8 cellular contexts compared by ENCODE assay signal in the genomic region with DNA sequence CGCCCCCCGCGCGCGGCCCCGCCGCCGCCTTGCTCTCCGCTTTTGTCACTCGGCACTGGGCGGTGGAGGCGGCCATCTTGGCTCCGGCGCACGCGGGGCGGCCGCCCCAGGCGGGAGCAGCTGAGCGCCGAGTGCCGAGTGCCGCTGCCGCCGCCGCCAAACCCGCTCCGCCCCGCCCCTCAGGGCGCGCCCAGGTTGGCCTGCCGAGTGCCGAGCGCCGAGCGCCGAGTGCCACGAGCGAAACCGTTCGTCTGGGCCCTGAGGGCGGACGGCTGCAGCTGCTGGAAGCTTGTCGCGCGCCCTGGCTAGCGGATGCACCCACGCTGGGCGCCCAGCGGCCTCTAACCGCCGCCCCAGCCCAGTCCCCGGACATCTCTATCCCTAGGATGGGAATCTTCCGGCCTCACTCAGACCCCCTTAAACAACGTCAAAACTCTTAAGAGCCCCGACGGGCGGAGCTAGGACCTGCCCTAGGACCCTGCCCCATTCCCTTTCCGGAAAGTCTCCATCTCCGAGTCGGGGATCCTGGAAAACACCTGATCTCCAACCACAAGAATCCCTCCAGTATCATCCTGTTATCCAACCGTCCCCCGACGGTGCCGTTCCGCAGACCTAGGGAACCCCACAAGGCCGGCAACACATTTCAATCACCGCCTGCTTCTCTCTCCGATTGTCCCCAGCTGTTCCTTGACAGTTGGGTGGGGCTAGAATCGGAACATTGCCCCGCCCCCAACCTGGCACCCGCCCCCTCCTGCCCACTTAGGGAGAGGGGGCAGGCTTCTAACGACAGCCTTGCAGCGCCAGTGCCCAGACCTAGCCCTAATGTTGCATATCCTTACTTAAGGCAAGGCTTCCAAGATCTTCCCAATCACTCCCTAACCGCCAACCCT. TPM values are rescaled to one million over a fixed set of nuclear protein-coding genes. Genes with fewer than 3 reads are reported as not detected.
A peak's percentile ranks its signal among the peaks of the same experiment; 100 is the strongest.
DNase-seq lines count a peak whose midpoint lies in the region; ATAC-seq, FAIRE-seq and TF ChIP-seq lines count a peak whose summit lies in the region.

No MANE protein-coding gene starts in this region.

- H3K27me3 ChIP-seq in A673 (replicated peaks; ENCODE audit: insufficient read depth, low read depth, low read length, poor library complexity) (no peaks in the 10 kb centered on the region), HepG2 (ENCODE audit: control insufficient read depth in 1 of 2, insufficient read depth in 2 of 2, low read length in 2 of 2) (no peaks in the 10 kb centered on the region; a peak in 2 of 5 replicates)

- peak overlapping the region; percentile 87 for H3K27ac ChIP-seq in A673 (ENCODE audit: low read depth, low read length, poor library complexity, severe bottlenecking)
- peak overlapping the region; percentile 64 for H3K27ac ChIP-seq in HepG2 (ENCODE audit: extremely low read length, insufficient read depth, low read length)

- TF ChIP-seq CTCF in A673 (conservative IDR thresholded peaks at IDR 0.05; ENCODE audit: low read depth, low read length) (no peak), HepG2 (CRISPR knock-in tag; IDR thresholded peaks at IDR 0.05) (no peak; the same call in 1 of the 2 replicates)

- H3K79me2 ChIP-seq in HepG2 (ENCODE audit: insufficient read depth, low read length): peaks cover 24% of the 10 kb centered on the region

- no TSS peak for BruUV-seq in A673 (replicated peaks; lab: Mats Ljungman, UMichigan)
- no TSS peak for BruUV-seq in HepG2 (replicated peaks; lab: Mats Ljungman, UMichigan)

- CTCF ChIA-PET in A673 (lab: Charles Lee) (interaction anchor here (0.5 to 2.0 kb wide), 2 partner anchors 122 to 123 kb away, joined by 3 to 7 read pairs; no protein-coding TSS in a partner anchor), HepG2 (lab: Yijun Ruan, JAX; ENCODE audit: low intra/inter-chr PET ratio, low total read pairs) (no interaction called here)

- no peak for FAIRE-seq in HepG2 (lab: Jason Lieb, UNC)

- peak overlapping the region; percentile 77 for H3K9ac ChIP-seq in HepG2 (ENCODE audit: insufficient read depth, low read depth, low read length)

- intact Hi-C loops in A673 (cut with micrococcal nuclease; ENCODE audit: unreplicated experiment): no loop called here
- intact Hi-C loops in HepG2 (cut with micrococcal nuclease; ENCODE audit: unreplicated experiment): loop anchor here (5.0 kb wide), 1 partner anchor 124 kb away; no protein-coding TSS in a partner anchor

- peaks cover 14% of the 10 kb centered on the region for H3K4me1 ChIP-seq in A673 (ENCODE audit: insufficient read depth, low read length, poor library complexity, severe bottlenecking)
- peaks cover 38% of the 10 kb centered on the region for H3K4me1 ChIP-seq in HepG2 (ENCODE audit: insufficient read depth, low read length)

- TF ChIP-seq RAD21 in HepG2 (CRISPR knock-in tag; IDR thresholded peaks at IDR 0.05): peak; percentile 67

- DNase-seq in A673 (ENCODE audit: low spot score) (peak; percentile 96), NCI-H524 treated with DMSO at 0.1 percent for 48 hours (lab: John Stamatoyannopoulos, UW) (peak; percentile 76), dedifferentiated amniotic fluid mesenchymal stem cell (ENCODE audit: extremely low spot score) (peak; percentile 89), HepG2 (ENCODE audit: low spot score) (peak; percentile 65)
- peak; percentile 92 for DNase-seq in activated CD4-positive, alpha-beta T cell treated with anti-CD3 and anti-CD28 coated beads, Interleukin-2, amount 50 U/mL, for 1 hour
- DNase-seq in stimulated activated CD4-positive, alpha-beta T cell treated with anti-CD3 and anti-CD28 coated beads, Interleukin-2, amount 100 ng/mL, for 24 hours: peak; percentile 93 to 95

- H3K4me3 ChIP-seq in A673 (ENCODE audit: low read depth, low read length, poor library complexity, severe bottlenecking) (peak overlapping the region; percentile 80), HepG2 (replicated peaks in 1 of 3; ENCODE audit: insufficient read depth in 1 of 3, low read depth in 2 of 3, low read length in 3 of 3) (peak overlapping the region; percentile 64 to 88 (median 85); a peak in 5 of 6 replicates)

- no peak overlapping the region for H2AFZ ChIP-seq in HepG2 (ENCODE audit: low read length)

- TF ChIP-seq POLR2A in GM18526 (IDR thresholded peaks at IDR 0.05; ENCODE audit: extremely low read depth, insufficient read length): peak; percentile 60
- peak; percentile 58 to 64 for TF ChIP-seq POLR2A in HepG2 (IDR thresholded peaks at IDR 0.05; ENCODE audit: insufficient read depth in 1 of 2, low read depth in 2 of 2, low read length in 2 of 2)

- H3K9me3 ChIP-seq in A673 (ENCODE audit: low read depth, low read length, poor library complexity, severe bottlenecking) (no peaks in the 10 kb centered on the region), HepG2 (ENCODE audit: low read length) (no peaks in the 10 kb centered on the region)

- POLR2A ChIA-PET in A673 (lab: Charles Lee; ENCODE audit: low non-redundant PET) (interaction anchor here (0.6 to 1.5 kb wide), 2 partner anchors 14 to 187 kb away, joined by 3 to 4 read pairs; a partner anchor contains a TSS), HepG2 (lab: Yijun Ruan, JAX) (interaction anchor here (0.6 to 2.4 kb wide), 5 partner anchors 14 to 1226 kb away, joined by 3 to 34 read pairs (median 7); a partner anchor contains a TSS)

- ATAC-seq in HG03196 (IDR thresholded peaks at IDR 0.05; ENCODE audit: unreplicated experiment) (peak; percentile 61), HepG2 (peak; percentile 67)

- no peaks in the 10 kb centered on the region for H4K20me1 ChIP-seq in HepG2 (ENCODE audit: insufficient read depth, low read length)

- in situ Hi-C loops in HepG2 (cut with HindIII; ENCODE audit: extremely low pct_ligation_motif_present, low pct_unique_long_range_greater_than_20kb): no loop called here

- H3K36me3 ChIP-seq in A673 (ENCODE audit: insufficient read depth, low read length, poor library complexity, severe bottlenecking) (peaks cover 17% of the 10 kb centered on the region), HepG2 (replicated peaks in 1 of 2; ENCODE audit: control insufficient read depth in 1 of 2, insufficient read depth in 2 of 2, low read length in 2 of 2) (peaks cover 4% of the 10 kb centered on the region in 2 experiments; a peak in 2 of 5 replicates)

- peak overlapping the region; percentile 76 for H3K4me2 ChIP-seq in HepG2 (ENCODE audit: low read depth, low read length)

- WGBS in HepG2 (ENCODE audit: low lambda C conversion rate): 2% methylated on average over 14 of the region's 75 CpGs

- TF ChIP-seq EP300 in HepG2 (IDR thresholded peaks at IDR 0.05; ENCODE audit: low read depth in 2 of 2, low read length in 2 of 2): no peak; a peak in 1 of 4 replicates
- no peak for TF ChIP-seq EP300 in HepG2 (CRISPR knock-in tag; IDR thresholded peaks at IDR 0.05; ENCODE audit: borderline replicate concordance)

RNA-seq across cellular contexts. Expression of a gene that starts 14.1 kb away (rescaled TPM):
- total RNA-seq in A673 (2021) (132 and 147 TPM in 2 replicates), HepG2 (2016; rRNA removed; fragmentation: Illumina TruSeq; extraction: Trizol) (27.3 and 48.2 TPM in 2 replicates)
- 42.8 and 43.6 TPM in 2 replicates for total RNA-seq in HepG2 (2016; cell fraction: cytosol; rRNA removed; fragmentation: Illumina TruSeq; extraction: Trizol; ENCODE audit: low read depth)
- 28.1 and 49.6 TPM in 2 replicates for total RNA-seq in HepG2 (2016; cell fraction: insoluble cytoplasmic fraction; rRNA removed; fragmentation: Illumina TruSeq; extraction: Trizol)
- total RNA-seq in HepG2 (2016; cell fraction: membrane; rRNA removed; fragmentation: Illumina TruSeq; extraction: Trizol): 19.3 and 21.1 TPM in 2 replicates
- 58.1 and 60.2 TPM in 2 replicates for total RNA-seq in HepG2 (2016; cell fraction: nucleus; rRNA removed; fragmentation: Illumina TruSeq; extraction: Trizol)
- polyA plus RNA-seq in HepG2 (2011; rRNA removed): 49.6 and 63.4 TPM in 2 replicates
- 25.4 and 26.0 TPM in 2 replicates for polyA plus RNA-seq in HepG2 (2011; cell fraction: cytosol; rRNA removed)
- polyA plus RNA-seq in HepG2 (2011; cell fraction: nucleus; rRNA removed): 267 and 311 TPM in 2 replicates
- 54.1 and 55.4 TPM in 2 replicates for polyA plus RNA-seq in HepG2 (2012)
- 3.5 and 4.1 TPM in 2 replicates for polyA plus RNA-seq in HepG2 (2016; cell fraction: cytosol; fragmentation: Illumina TruSeq; extraction: Trizol; ENCODE audit: low read depth)
- 25.4 and 30.1 TPM in 2 replicates for polyA plus RNA-seq in HepG2 (2016; cell fraction: insoluble cytoplasmic fraction; fragmentation: Illumina TruSeq; extraction: Trizol; ENCODE audit: low read depth)
- polyA plus RNA-seq in HepG2 (2016; cell fraction: membrane; fragmentation: Illumina TruSeq; extraction: Trizol; ENCODE audit: low read depth): 5.6 and 6.0 TPM in 2 replicates
- polyA plus RNA-seq in HepG2 (2016; cell fraction: nucleus; fragmentation: Illumina TruSeq; extraction: Trizol; ENCODE audit: insufficient read depth, low read depth): 142 and 146 TPM in 2 replicates
- 57.8 and 104 TPM in 2 replicates for polyA minus RNA-seq in HepG2 (2011; rRNA and poly(A)+ RNA removed; ENCODE audit: low replicate concordance)
- polyA minus RNA-seq in HepG2 (2011; cell fraction: cytosol; rRNA and poly(A)+ RNA removed): 22.7 and 31.4 TPM in 2 replicates
- 67.1 and 87.6 TPM in 2 replicates for polyA minus RNA-seq in HepG2 (2011; cell fraction: nucleus; rRNA and poly(A)+ RNA removed)

RNA-seq across cellular contexts. Expression of a gene that starts 16.9 kb away (rescaled TPM):
- total RNA-seq in A673 (2021) (72.3 and 73.7 TPM in 2 replicates), HepG2 (2016; rRNA removed; fragmentation: Illumina TruSeq; extraction: Trizol) (4.7 and 5.1 TPM in 2 replicates)
- total RNA-seq in HepG2 (2016; cell fraction: cytosol; rRNA removed; fragmentation: Illumina TruSeq; extraction: Trizol; ENCODE audit: low read depth): 1.7 TPM in 2 replicates
- total RNA-seq in HepG2 (2016; cell fraction: insoluble cytoplasmic fraction; rRNA removed; fragmentation: Illumina TruSeq; extraction: Trizol): 4.4 and 4.5 TPM in 2 replicates
- total RNA-seq in HepG2 (2016; cell fraction: membrane; rRNA removed; fragmentation: Illumina TruSeq; extraction: Trizol): 5.9 TPM in 2 replicates
- total RNA-seq in HepG2 (2016; cell fraction: nucleus; rRNA removed; fragmentation: Illumina TruSeq; extraction: Trizol): 4.9 and 5.5 TPM in 2 replicates
- 4.8 and 6.3 TPM in 2 replicates for polyA plus RNA-seq in HepG2 (2011; rRNA removed)
- polyA plus RNA-seq in HepG2 (2011; cell fraction: cytosol; rRNA removed): 3.3 and 4.8 TPM in 2 replicates
- polyA plus RNA-seq in HepG2 (2011; cell fraction: nucleus; rRNA removed): 17.3 and 17.8 TPM in 2 replicates
- polyA plus RNA-seq in HepG2 (2012): 7.0 and 7.1 TPM in 2 replicates
- 3.1 and 3.8 TPM in 2 replicates for polyA plus RNA-seq in HepG2 (2016; cell fraction: cytosol; fragmentation: Illumina TruSeq; extraction: Trizol; ENCODE audit: low read depth)
- 11.7 and 16.9 TPM in 2 replicates for polyA plus RNA-seq in HepG2 (2016; cell fraction: insoluble cytoplasmic fraction; fragmentation: Illumina TruSeq; extraction: Trizol; ENCODE audit: low read depth)
- 9.4 and 11.9 TPM in 2 replicates for polyA plus RNA-seq in HepG2 (2016; cell fraction: membrane; fragmentation: Illumina TruSeq; extraction: Trizol; ENCODE audit: low read depth)
- polyA plus RNA-seq in HepG2 (2016; cell fraction: nucleus; fragmentation: Illumina TruSeq; extraction: Trizol; ENCODE audit: insufficient read depth, low read depth): 23.3 and 23.4 TPM in 2 replicates
- 5.2 and 6.7 TPM in 2 replicates for polyA minus RNA-seq in HepG2 (2011; rRNA and poly(A)+ RNA removed; ENCODE audit: low replicate concordance)
- polyA minus RNA-seq in HepG2 (2011; cell fraction: cytosol; rRNA and poly(A)+ RNA removed): 4.1 and 4.7 TPM in 2 replicates
- 7.0 and 7.5 TPM in 2 replicates for polyA minus RNA-seq in HepG2 (2011; cell fraction: nucleus; rRNA and poly(A)+ RNA removed)

RNA-seq across cellular contexts. Expression of a gene that starts 31.5 kb away (rescaled TPM):
- total RNA-seq in A673 (2021) (1.1 TPM in 2 replicates), HepG2 (2016; rRNA removed; fragmentation: Illumina TruSeq; extraction: Trizol) (not detected in 2 replicates)
- not detected in 2 replicates for total RNA-seq in HepG2 (2016; cell fraction: cytosol; rRNA removed; fragmentation: Illumina TruSeq; extraction: Trizol; ENCODE audit: low read depth)
- total RNA-seq in HepG2 (2016; cell fraction: insoluble cytoplasmic fraction; rRNA removed; fragmentation: Illumina TruSeq; extraction: Trizol): not detected in 2 replicates
- total RNA-seq in HepG2 (2016; cell fraction: membrane; rRNA removed; fragmentation: Illumina TruSeq; extraction: Trizol): not detected in 2 replicates
- total RNA-seq in HepG2 (2016; cell fraction: nucleus; rRNA removed; fragmentation: Illumina TruSeq; extraction: Trizol): not detected in 2 replicates
- not detected in 2 replicates for polyA plus RNA-seq in HepG2 (2011; rRNA removed)
- polyA plus RNA-seq in HepG2 (2011; cell fraction: cytosol; rRNA removed): 0.01 TPM in 1 of 2 replicates, not detected in the other
- polyA plus RNA-seq in HepG2 (2011; cell fraction: nucleus; rRNA removed): 0.09 TPM in 1 of 2 replicates, not detected in the other
- not detected in 2 replicates for polyA plus RNA-seq in HepG2 (2012)
- not detected in 2 replicates for polyA plus RNA-seq in HepG2 (2016; cell fraction: cytosol; fragmentation: Illumina TruSeq; extraction: Trizol; ENCODE audit: low read depth)
- not detected in 2 replicates for polyA plus RNA-seq in HepG2 (2016; cell fraction: insoluble cytoplasmic fraction; fragmentation: Illumina TruSeq; extraction: Trizol; ENCODE audit: low read depth)
- polyA plus RNA-seq in HepG2 (2016; cell fraction: membrane; fragmentation: Illumina TruSeq; extraction: Trizol; ENCODE audit: low read depth): not detected in 2 replicates
- not detected in 2 replicates for polyA plus RNA-seq in HepG2 (2016; cell fraction: nucleus; fragmentation: Illumina TruSeq; extraction: Trizol; ENCODE audit: insufficient read depth, low read depth)
- polyA minus RNA-seq in HepG2 (2011; rRNA and poly(A)+ RNA removed; ENCODE audit: low replicate concordance): not detected in 2 replicates
- not detected in 2 replicates for polyA minus RNA-seq in HepG2 (2011; cell fraction: cytosol; rRNA and poly(A)+ RNA removed)
- not detected in 2 replicates for polyA minus RNA-seq in HepG2 (2011; cell fraction: nucleus; rRNA and poly(A)+ RNA removed)

RNA-seq across cellular contexts. Expression of a gene that starts 46.4 kb away (rescaled TPM):
- 3.5 and 4.7 TPM in 2 replicates for total RNA-seq in A673 (2021)
- 0.49 and 1.0 TPM in 2 replicates for total RNA-seq in HepG2 (2016; rRNA removed; fragmentation: Illumina TruSeq; extraction: Trizol)
- 0.10 and 0.53 TPM in 2 replicates for total RNA-seq in HepG2 (2016; cell fraction: cytosol; rRNA removed; fragmentation: Illumina TruSeq; extraction: Trizol; ENCODE audit: low read depth)
- total RNA-seq in HepG2 (2016; cell fraction: insoluble cytoplasmic fraction; rRNA removed; fragmentation: Illumina TruSeq; extraction: Trizol): 0.46 and 1.3 TPM in 2 replicates
- 0.17 and 0.49 TPM in 2 replicates for total RNA-seq in HepG2 (2016; cell fraction: membrane; rRNA removed; fragmentation: Illumina TruSeq; extraction: Trizol)
- total RNA-seq in HepG2 (2016; cell fraction: nucleus; rRNA removed; fragmentation: Illumina TruSeq; extraction: Trizol): 0.94 and 1.4 TPM in 2 replicates
- polyA plus RNA-seq in HepG2 (2011; rRNA removed): 0.04 and 0.35 TPM in 2 replicates
- polyA plus RNA-seq in HepG2 (2011; cell fraction: cytosol; rRNA removed): 0.08 and 0.22 TPM in 2 replicates
- polyA plus RNA-seq in HepG2 (2011; cell fraction: nucleus; rRNA removed): 0.27 and 0.69 TPM in 2 replicates
- 0.11 and 1.1 TPM in 2 replicates for polyA plus RNA-seq in HepG2 (2012)
- 0.11 and 0.19 TPM in 2 replicates for polyA plus RNA-seq in HepG2 (2016; cell fraction: cytosol; fragmentation: Illumina TruSeq; extraction: Trizol; ENCODE audit: low read depth)
- 0.35 and 0.38 TPM in 2 replicates for polyA plus RNA-seq in HepG2 (2016; cell fraction: insoluble cytoplasmic fraction; fragmentation: Illumina TruSeq; extraction: Trizol; ENCODE audit: low read depth)
- 0.22 and 0.28 TPM in 2 replicates for polyA plus RNA-seq in HepG2 (2016; cell fraction: membrane; fragmentation: Illumina TruSeq; extraction: Trizol; ENCODE audit: low read depth)
- polyA plus RNA-seq in HepG2 (2016; cell fraction: nucleus; fragmentation: Illumina TruSeq; extraction: Trizol; ENCODE audit: insufficient read depth, low read depth): 0.79 and 2.3 TPM in 2 replicates
- 0.07 and 0.34 TPM in 2 replicates for polyA minus RNA-seq in HepG2 (2011; rRNA and poly(A)+ RNA removed; ENCODE audit: low replicate concordance)
- polyA minus RNA-seq in HepG2 (2011; cell fraction: cytosol; rRNA and poly(A)+ RNA removed): 0.20 TPM in 1 of 2 replicates, not detected in the other
- polyA minus RNA-seq in HepG2 (2011; cell fraction: nucleus; rRNA and poly(A)+ RNA removed): 1.0 TPM in 1 of 2 replicates, not detected in the other

RNA-seq across cellular contexts. Expression of a gene that starts 53.3 kb away (rescaled TPM):
- total RNA-seq in A673 (2021): 46.8 and 48.4 TPM in 2 replicates
- total RNA-seq in HepG2 (2016; rRNA removed; fragmentation: Illumina TruSeq; extraction: Trizol): 21.2 and 22.1 TPM in 2 replicates
- 3.7 and 3.8 TPM in 2 replicates for total RNA-seq in HepG2 (2016; cell fraction: cytosol; rRNA removed; fragmentation: Illumina TruSeq; extraction: Trizol; ENCODE audit: low read depth)
- 20.2 and 21.5 TPM in 2 replicates for total RNA-seq in HepG2 (2016; cell fraction: insoluble cytoplasmic fraction; rRNA removed; fragmentation: Illumina TruSeq; extraction: Trizol)
- total RNA-seq in HepG2 (2016; cell fraction: membrane; rRNA removed; fragmentation: Illumina TruSeq; extraction: Trizol): 9.1 and 9.4 TPM in 2 replicates
- 17.0 and 19.9 TPM in 2 replicates for total RNA-seq in HepG2 (2016; cell fraction: nucleus; rRNA removed; fragmentation: Illumina TruSeq; extraction: Trizol)
- 15.2 and 15.9 TPM in 2 replicates for polyA plus RNA-seq in HepG2 (2011; rRNA removed)
- 9.5 and 11.1 TPM in 2 replicates for polyA plus RNA-seq in HepG2 (2011; cell fraction: cytosol; rRNA removed)
- 35.3 and 39.7 TPM in 2 replicates for polyA plus RNA-seq in HepG2 (2011; cell fraction: nucleus; rRNA removed)
- 11.5 and 13.0 TPM in 2 replicates for polyA plus RNA-seq in HepG2 (2012)
- polyA plus RNA-seq in HepG2 (2016; cell fraction: cytosol; fragmentation: Illumina TruSeq; extraction: Trizol; ENCODE audit: low read depth): 1.6 TPM in 2 replicates
- polyA plus RNA-seq in HepG2 (2016; cell fraction: insoluble cytoplasmic fraction; fragmentation: Illumina TruSeq; extraction: Trizol; ENCODE audit: low read depth): 17.4 and 18.4 TPM in 2 replicates
- polyA plus RNA-seq in HepG2 (2016; cell fraction: membrane; fragmentation: Illumina TruSeq; extraction: Trizol; ENCODE audit: low read depth): 3.7 and 4.6 TPM in 2 replicates
- 47.6 and 49.0 TPM in 2 replicates for polyA plus RNA-seq in HepG2 (2016; cell fraction: nucleus; fragmentation: Illumina TruSeq; extraction: Trizol; ENCODE audit: insufficient read depth, low read depth)
- 13.4 and 15.5 TPM in 2 replicates for polyA minus RNA-seq in HepG2 (2011; rRNA and poly(A)+ RNA removed; ENCODE audit: low replicate concordance)
- polyA minus RNA-seq in HepG2 (2011; cell fraction: cytosol; rRNA and poly(A)+ RNA removed): 8.0 and 10.5 TPM in 2 replicates
- 10.9 and 13.4 TPM in 2 replicates for polyA minus RNA-seq in HepG2 (2011; cell fraction: nucleus; rRNA and poly(A)+ RNA removed)

Comparison
In these comparisons a context has a peak if more than half of its experiments do, and no peak if none do; other contexts are left out.
1. Peak in every context shown above with its lines: DNase-seq, ATAC-seq, H3K4me3 ChIP-seq and H3K27ac ChIP-seq.
2. RNA of a gene that starts 16.9 kb away (total RNA-seq): 72.3 to 73.7 TPM in A673; 1.7 to 5.9 TPM in HepG2; every median in the first group is over 10 times any median in the second.